Comparison of ENCODE assay signal across 1 cellular context in genomic region chrX:135982860-135983259, GRCh38.
TF ChIP-seq lines count a peak whose summit lies in the region.

No MANE protein-coding gene starts in this region.

TF ChIP-seq in GM12878, 131 proteins besides CTCF, POLR2A, EP300 and RAD21:
- no peak for TF ChIP-seq BCL11A (IDR thresholded peaks at IDR 0.05; ENCODE audit: low read depth, low read length)
- TF ChIP-seq SIX5 (IDR thresholded peaks at IDR 0.05; ENCODE audit: low read depth, low read length, severe bottlenecking) = no peak
- TF ChIP-seq DPF2 (IDR thresholded peaks at IDR 0.05) = no peak
- TF ChIP-seq, protein P1, sequence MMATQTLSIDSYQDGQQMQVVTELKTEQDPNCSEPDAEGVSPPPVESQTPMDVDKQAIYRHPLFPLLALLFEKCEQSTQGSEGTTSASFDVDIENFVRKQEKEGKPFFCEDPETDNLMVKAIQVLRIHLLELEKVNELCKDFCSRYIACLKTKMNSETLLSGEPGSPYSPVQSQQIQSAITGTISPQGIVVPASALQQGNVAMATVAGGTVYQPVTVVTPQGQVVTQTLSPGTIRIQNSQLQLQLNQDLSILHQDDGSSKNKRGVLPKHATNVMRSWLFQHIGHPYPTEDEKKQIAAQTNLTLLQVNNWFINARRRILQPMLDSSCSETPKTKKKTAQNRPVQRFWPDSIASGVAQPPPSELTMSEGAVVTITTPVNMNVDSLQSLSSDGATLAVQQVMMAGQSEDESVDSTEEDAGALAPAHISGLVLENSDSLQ (IDR thresholded peaks at IDR 0.05) = no peak
- TF ChIP-seq, protein P2, sequence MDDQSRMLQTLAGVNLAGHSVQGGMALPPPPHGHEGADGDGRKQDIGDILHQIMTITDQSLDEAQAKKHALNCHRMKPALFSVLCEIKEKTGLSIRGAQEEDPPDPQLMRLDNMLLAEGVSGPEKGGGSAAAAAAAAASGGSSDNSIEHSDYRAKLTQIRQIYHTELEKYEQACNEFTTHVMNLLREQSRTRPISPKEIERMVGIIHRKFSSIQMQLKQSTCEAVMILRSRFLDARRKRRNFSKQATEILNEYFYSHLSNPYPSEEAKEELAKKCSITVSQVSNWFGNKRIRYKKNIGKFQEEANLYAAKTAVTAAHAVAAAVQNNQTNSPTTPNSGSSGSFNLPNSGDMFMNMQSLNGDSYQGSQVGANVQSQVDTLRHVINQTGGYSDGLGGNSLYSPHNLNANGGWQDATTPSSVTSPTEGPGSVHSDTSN (IDR thresholded peaks at IDR 0.05; ENCODE audit: insufficient replicate concordance, low read depth, low read length) = no peak
- TF ChIP-seq HDGF (IDR thresholded peaks at IDR 0.05) = no peak
- TF ChIP-seq, protein P3, sequence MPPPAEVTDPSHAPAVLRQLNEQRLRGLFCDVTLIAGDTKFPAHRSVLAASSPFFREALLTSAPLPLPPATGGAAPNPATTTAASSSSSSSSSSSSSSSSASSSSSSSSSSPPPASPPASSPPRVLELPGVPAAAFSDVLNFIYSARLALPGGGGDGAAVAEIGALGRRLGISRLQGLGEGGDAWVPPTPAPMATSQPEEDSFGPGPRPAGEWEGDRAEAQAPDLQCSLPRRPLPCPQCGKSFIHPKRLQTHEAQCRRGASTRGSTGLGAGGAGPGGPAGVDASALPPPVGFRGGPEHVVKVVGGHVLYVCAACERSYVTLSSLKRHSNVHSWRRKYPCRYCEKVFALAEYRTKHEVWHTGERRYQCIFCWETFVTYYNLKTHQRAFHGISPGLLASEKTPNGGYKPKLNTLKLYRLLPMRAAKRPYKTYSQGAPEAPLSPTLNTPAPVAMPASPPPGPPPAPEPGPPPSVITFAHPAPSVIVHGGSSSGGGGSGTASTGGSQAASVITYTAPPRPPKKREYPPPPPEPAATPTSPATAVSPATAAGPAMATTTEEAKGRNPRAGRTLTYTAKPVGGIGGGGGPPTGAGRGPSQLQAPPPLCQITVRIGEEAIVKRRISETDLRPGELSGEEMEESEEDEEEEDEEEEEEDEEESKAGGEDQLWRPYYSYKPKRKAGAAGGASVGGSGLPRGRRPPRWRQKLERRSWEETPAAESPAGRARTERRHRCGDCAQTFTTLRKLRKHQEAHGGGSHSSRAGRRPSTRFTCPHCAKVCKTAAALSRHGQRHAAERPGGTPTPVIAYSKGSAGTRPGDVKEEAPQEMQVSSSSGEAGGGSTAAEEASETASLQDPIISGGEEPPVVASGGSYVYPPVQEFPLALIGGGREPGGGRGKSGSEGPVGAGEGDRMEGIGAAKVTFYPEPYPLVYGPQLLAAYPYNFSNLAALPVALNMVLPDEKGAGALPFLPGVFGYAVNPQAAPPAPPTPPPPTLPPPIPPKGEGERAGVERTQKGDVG (CRISPR knock-in tag; IDR thresholded peaks at IDR 0.05) = no peak
- TF ChIP-seq SUPT20H (IDR thresholded peaks at IDR 0.05; ENCODE audit: borderline replicate concordance, control insufficient read depth, low read depth, low read length) = no peak
- TF ChIP-seq TCF7 (IDR thresholded peaks at IDR 0.05; ENCODE audit: borderline replicate concordance) = no peak
- no peak for TF ChIP-seq ZNF274 (IDR thresholded peaks at IDR 0.05; ENCODE audit: insufficient read depth, insufficient read length)
- TF ChIP-seq ZBED1 (IDR thresholded peaks at IDR 0.05; ENCODE audit: borderline replicate concordance) = no peak
- TF ChIP-seq ZNF384 (IDR thresholded peaks at IDR 0.05; ENCODE audit: borderline replicate concordance, low read depth, low read length) = no peak
- TF ChIP-seq JUND (IDR thresholded peaks at IDR 0.05; ENCODE audit: low read depth, low read length) = no peak
